In the genomic region with DNA sequence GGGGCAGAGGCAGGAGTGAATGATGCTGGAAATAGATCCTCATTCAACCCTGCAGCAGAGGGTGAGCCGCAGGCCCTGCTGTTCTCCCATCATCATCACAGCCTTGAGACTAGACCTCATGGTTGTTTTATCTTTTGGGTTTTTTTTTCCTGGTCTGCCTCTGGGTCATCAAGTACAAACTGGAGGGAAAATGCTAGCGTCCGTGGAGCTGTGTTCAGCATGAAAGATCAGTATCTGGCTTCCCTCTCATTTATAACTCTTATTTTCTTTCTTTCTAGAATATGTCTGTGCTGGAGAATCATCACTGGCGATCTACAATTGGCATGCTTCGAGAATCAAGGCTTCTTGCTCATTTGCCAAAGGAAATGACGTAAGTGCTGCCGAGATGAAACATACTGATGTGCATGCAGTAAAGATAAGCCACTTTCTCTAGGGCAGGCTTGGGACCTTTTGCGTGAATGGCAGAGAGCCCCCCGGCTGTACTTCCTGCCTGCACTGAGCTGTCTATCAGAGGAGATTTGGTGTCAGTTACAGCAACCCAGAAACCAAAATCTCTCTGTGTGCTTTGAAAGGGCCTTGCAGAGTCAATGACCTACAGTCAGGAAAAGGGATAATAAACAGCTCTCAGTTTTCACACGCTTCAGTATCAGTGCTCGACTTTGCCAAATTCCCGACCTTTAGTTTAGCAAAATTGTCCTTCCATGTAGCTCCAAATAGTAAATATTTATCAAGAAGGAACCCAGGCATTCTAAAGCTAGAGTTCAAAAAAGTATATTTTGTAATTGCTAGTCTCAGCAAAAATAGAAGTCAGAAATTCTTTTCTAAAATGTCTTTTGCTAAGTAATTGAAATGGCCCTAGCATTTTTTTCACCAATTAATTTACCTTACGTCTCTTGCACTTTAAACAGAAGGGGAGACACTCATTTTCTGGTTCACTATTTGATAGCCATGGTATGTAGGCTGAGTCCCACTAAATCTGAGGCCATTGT, we compare ENCODE assay signal across 12 cellular contexts.
A peak's percentile ranks its signal among the peaks of the same experiment; 100 is the strongest.
DNase-seq lines count a peak whose midpoint lies in the region; ATAC-seq, FAIRE-seq and TF ChIP-seq lines count a peak whose summit lies in the region.
"Had no signal": no experiment of that assay in that cellular context is flagged by ENCODE, and none has a peak within 500 bp of the region (broad histone marks: within the 10 kb centered on the region; RNA-seq: fewer than 3 reads in every experiment).

No MANE protein-coding gene starts in this region.

- DNase-seq in astrocyte (ENCODE audit: low read depth) (peak; percentile 15), left kidney (ENCODE audit: low read depth, low spot score) (peak; percentile 46), NCI-H446 treated with DMSO at 0.1 percent for 48 hours (lab: John Stamatoyannopoulos, UW) (no peak), WTC11 (ENCODE audit: low spot score) (no peak), NCI-H748 treated with DMSO at 0.1 percent for 48 hours (lab: John Stamatoyannopoulos, UW) (no peak)
- DNase-seq: mammary epithelial cell, NCI-H1694 had no signal

- POLR2A ChIA-PET in WTC11 (lab: Charles Lee) = no interaction called here

- H3K9ac ChIP-seq in astrocyte (ENCODE audit: low read length) (no peak overlapping the region), skeletal muscle tissue (ENCODE audit: low read depth in 1 of 3, low read length in 3 of 3) (no peak overlapping the region)

- no peak for ATAC-seq in HG03108 (IDR thresholded peaks at IDR 0.05; ENCODE audit: unreplicated experiment)
- no peak for ATAC-seq in WTC11
- ATAC-seq: Panc1 had no signal

- no peaks in the 10 kb centered on the region for H3K9me3 ChIP-seq in astrocyte (ENCODE audit: insufficient read depth, low read depth, low read length)
- no peaks in the 10 kb centered on the region for H3K9me3 ChIP-seq in skeletal muscle tissue (ENCODE audit: control insufficient read depth in 3 of 3, low read length in 3 of 3)

- H3K9me3 Mint-ChIP-seq in astrocyte (ENCODE audit: unreplicated experiment) (no peaks in the 10 kb centered on the region), WTC11 (no peaks in the 10 kb centered on the region)

- H3K4me2 ChIP-seq in astrocyte (ENCODE audit: low read length) = no peak overlapping the region

- H3K27ac ChIP-seq in astrocyte (ENCODE audit: low read depth, low read length) (no peak overlapping the region), skeletal muscle tissue (ENCODE audit: low read depth, low read length) (peak overlapping the region; percentile 8)

- CTCF ChIA-PET in WTC11 (lab: Charles Lee) = no interaction called here

- H3K36me3 Mint-ChIP-seq in astrocyte (ENCODE audit: low read depth, unreplicated experiment) = no peaks in the 10 kb centered on the region
- no peaks in the 10 kb centered on the region for H3K36me3 Mint-ChIP-seq in WTC11

- H3K4me1 Mint-ChIP-seq in astrocyte (ENCODE audit: low read depth, unreplicated experiment) (no peaks in the 10 kb centered on the region), WTC11 (no peaks in the 10 kb centered on the region)

- TF ChIP-seq CTCF in astrocyte (IDR thresholded peaks at IDR 0.05; ENCODE audit: insufficient read depth, low read depth, low read length) (no peak), WTC11 (IDR thresholded peaks at IDR 0.05) (no peak)

- H3K4me1 ChIP-seq in astrocyte (ENCODE audit: insufficient read depth, low read length) (no peaks in the 10 kb centered on the region), skeletal muscle tissue (ENCODE audit: control insufficient read depth in 3 of 3, insufficient read depth in 3 of 3, low read length in 3 of 3) (no peaks in the 10 kb centered on the region)

- H4K20me1 ChIP-seq in astrocyte (ENCODE audit: insufficient read depth, low read length) = no peaks in the 10 kb centered on the region

- H3K27me3 Mint-ChIP-seq in astrocyte (ENCODE audit: low read depth, unreplicated experiment) (no peaks in the 10 kb centered on the region), WTC11 (ENCODE audit: low read depth) (no peaks in the 10 kb centered on the region)

- FAIRE-seq in astrocyte (lab: Jason Lieb, UNC) = no peak
- FAIRE-seq: GM12892 had no signal

- H3K27ac Mint-ChIP-seq in astrocyte (ENCODE audit: unreplicated experiment) = no peak overlapping the region
- H3K27ac Mint-ChIP-seq in WTC11 = no peak overlapping the region

- H2AFZ ChIP-seq in astrocyte (ENCODE audit: low read depth, low read length) = no peak overlapping the region

- H3K4me3 ChIP-seq in astrocyte (ENCODE audit: insufficient read depth, low read depth, low read length) (no peak overlapping the region), skeletal muscle tissue (ENCODE audit: low read length in 3 of 3) (no peak overlapping the region)

- H3K4me3 Mint-ChIP-seq in astrocyte (ENCODE audit: unreplicated experiment) = no peak overlapping the region
- no peak overlapping the region for H3K4me3 Mint-ChIP-seq in WTC11

- H3K36me3 ChIP-seq in astrocyte (ENCODE audit: insufficient read depth, low read length) (no peaks in the 10 kb centered on the region), skeletal muscle tissue (ENCODE audit: control insufficient read depth in 3 of 3, insufficient read depth in 3 of 3, low read length in 3 of 3) (peaks cover 0 to 6% (median 2%) of the 10 kb centered on the region in 3 donors)

- H3K79me2 ChIP-seq in astrocyte (ENCODE audit: insufficient read depth, low read length) = no peaks in the 10 kb centered on the region

- H3K27me3 ChIP-seq in astrocyte (ENCODE audit: insufficient read depth, low read length) (no peaks in the 10 kb centered on the region), skeletal muscle tissue (ENCODE audit: control insufficient read depth in 3 of 3, insufficient read depth in 3 of 3, low read length in 3 of 3) (no peaks in the 10 kb centered on the region)

TF ChIP-seq in PFSK-1, 5 proteins besides CTCF, POLR2A, EP300 and RAD21 (continues in another document):
- TF ChIP-seq FOXP2 (optimal IDR thresholded peaks at IDR 0.05; ENCODE audit: borderline replicate concordance, extremely low read depth, extremely low read length, insufficient read depth) (peak; percentile 58), REST (IDR thresholded peaks at IDR 0.05; ENCODE audit: insufficient read depth in 1 of 2, low read depth in 2 of 2, low read length in 2 of 2) (peak in 1 of 2 experiments; percentile 70; a peak in 1 of 4 replicates), SIN3A (IDR thresholded peaks at IDR 0.05; ENCODE audit: borderline replicate concordance, insufficient read depth, low read length) (0 out of 2 replicates have a peak, but pooled peaks have one; percentile 71)

TF ChIP-seq in WTC11, 78 proteins besides CTCF, POLR2A, EP300 and RAD21 (continues in another document):
- TF ChIP-seq, protein P1, sequence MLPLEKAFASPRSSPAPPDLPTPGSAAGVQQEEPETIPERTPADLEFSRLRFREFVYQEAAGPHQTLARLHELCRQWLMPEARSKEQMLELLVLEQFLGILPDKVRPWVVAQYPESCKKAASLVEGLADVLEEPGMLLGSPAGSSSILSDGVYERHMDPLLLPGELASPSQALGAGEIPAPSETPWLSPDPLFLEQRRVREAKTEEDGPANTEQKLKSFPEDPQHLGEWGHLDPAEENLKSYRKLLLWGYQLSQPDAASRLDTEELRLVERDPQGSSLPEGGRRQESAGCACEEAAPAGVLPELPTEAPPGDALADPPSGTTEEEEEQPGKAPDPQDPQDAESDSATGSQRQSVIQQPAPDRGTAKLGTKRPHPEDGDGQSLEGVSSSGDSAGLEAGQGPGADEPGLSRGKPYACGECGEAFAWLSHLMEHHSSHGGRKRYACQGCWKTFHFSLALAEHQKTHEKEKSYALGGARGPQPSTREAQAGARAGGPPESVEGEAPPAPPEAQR (CRISPR knock-in tag; IDR thresholded peaks at IDR 0.05) = no peak
- TF ChIP-seq NR3C1 (CRISPR knock-in tag; conservative IDR thresholded peaks at IDR 0.05; ENCODE audit: low read depth) = no peak
- no peak for TF ChIP-seq ZNF281 (CRISPR knock-in tag; IDR thresholded peaks at IDR 0.05)
- no peak for TF ChIP-seq ATF3 (CRISPR knock-in tag; conservative IDR thresholded peaks at IDR 0.05)
- no peak for TF ChIP-seq USF2 (CRISPR knock-in tag; IDR thresholded peaks at IDR 0.05)

Comparison
In these comparisons a context has a peak if more than half of its experiments do, and no peak if none do; other contexts are left out.
1. DNase-seq: peak in astrocyte (single experiment) and left kidney (single experiment); none in NCI-H446 treated with DMSO at 0.1 percent for 48 hours (single experiment), WTC11 (single experiment) and NCI-H748 treated with DMSO at 0.1 percent for 48 hours (single experiment).